9 cellular contexts compared by ENCODE assay signal in genomic region chr14:51006781-51007211, GRCh38.
DNase-seq lines count a peak whose midpoint lies in the region; ATAC-seq and TF ChIP-seq lines count a peak whose summit lies in the region.
"Had no signal": no experiment of that assay in that cellular context is flagged by ENCODE, and none has a peak within 500 bp of the region (broad histone marks: within the 10 kb centered on the region; RNA-seq: fewer than 3 reads in every experiment).

No MANE protein-coding gene starts in this region.

- H3K27me3 ChIP-seq in upper lobe of right lung (no peaks in the 10 kb centered on the region), stomach (no peaks in the 10 kb centered on the region)
- H3K27me3 ChIP-seq: BLaER1 treated with 17β-estradiol and CSF1 and Interleukin-3, amounts not matched to agents 10 nM and 100 nM had no signal

- H3K27ac ChIP-seq in upper lobe of right lung (peak overlapping the region; percentile 13), stomach (no peak overlapping the region)
- H3K27ac ChIP-seq: BLaER1 treated with 17β-estradiol and CSF1 and Interleukin-3, amounts not matched to agents 10 nM and 100 nM had no signal

- WGBS in stomach, 5 donors = 45 to 73% (median 71%) methylated on average over 4 of the region's 4 CpGs

- no peak for TF ChIP-seq EP300 in stomach (IDR thresholded peaks at IDR 0.05)

- TF ChIP-seq CTCF in upper lobe of right lung (IDR thresholded peaks at IDR 0.05) (no peak), stomach (IDR thresholded peaks at IDR 0.05) (no peak)

- no peaks in the 10 kb centered on the region for H3K9me3 ChIP-seq in upper lobe of right lung
- no peaks in the 10 kb centered on the region for H3K9me3 ChIP-seq in stomach
- H3K9me3 ChIP-seq: BLaER1 treated with 17β-estradiol and CSF1 and Interleukin-3, amounts not matched to agents 10 nM and 100 nM had no signal

- H3K36me3 ChIP-seq in upper lobe of right lung (no peaks in the 10 kb centered on the region), stomach (no peaks in the 10 kb centered on the region)
- H3K36me3 ChIP-seq: BLaER1 treated with 17β-estradiol and CSF1 and Interleukin-3, amounts not matched to agents 10 nM and 100 nM had no signal

- no peak for TF ChIP-seq POLR2A in stomach (IDR thresholded peaks at IDR 0.05)

- H3K4me1 ChIP-seq in upper lobe of right lung (peaks cover 13% of the 10 kb centered on the region), stomach (peaks cover 0 to 11% (median 5%) of the 10 kb centered on the region in 4 donors)

- H3K4me3 ChIP-seq in upper lobe of right lung = no peak overlapping the region
- no peak overlapping the region for H3K4me3 ChIP-seq in stomach
- H3K4me3 ChIP-seq: BLaER1 treated with 17β-estradiol and CSF1 and Interleukin-3, amounts not matched to agents 10 nM and 100 nM had no signal

- ATAC-seq in upper lobe of right lung (peak; percentile 66), GM21423 (IDR thresholded peaks at IDR 0.05; ENCODE audit: unreplicated experiment) (no peak)

- peak; percentile 52 for DNase-seq in SIG-M5 treated with dmso at 0.1 percent for 504 hours (lab: John Stamatoyannopoulos, UW; ENCODE audit: unreplicated experiment)
- no peak for DNase-seq in SIG-M5 (lab: John Stamatoyannopoulos, UW)
- peak; percentile 89 for DNase-seq in amniotic epithelial cell (ENCODE audit: low read depth)
- DNase-seq in inferior parietal cortex (ENCODE audit: extremely low spot score) = peak; percentile 68
- no peak for DNase-seq in upper lobe of right lung
- DNase-seq in stomach = no peak
- no peak for DNase-seq in activated effector memory CD4-positive, alpha-beta T cell treated with anti-CD3 and anti-CD28 coated beads, Interleukin-2, amount 50 U/mL, for 16 hours

- intact Hi-C loops in upper lobe of right lung (cut with DNase I) = no loop called here
- intact Hi-C loops in stomach (cut with DNase I; ENCODE audit: low total_unique reads) = no loop called here

Comparison
In these comparisons a context has a peak if more than half of its experiments do, and no peak if none do; other contexts are left out.
1. DNase-seq: peak in SIG-M5 treated with dmso at 0.1 percent for 504 hours (single experiment), amniotic epithelial cell (single experiment) and inferior parietal cortex (single experiment); none in SIG-M5 (single experiment), upper lobe of right lung (single experiment), stomach (single experiment) and activated effector memory CD4-positive, alpha-beta T cell treated with anti-CD3 and anti-CD28 coated beads, Interleukin-2, amount 50 U/mL, for 16 hours (single experiment).